1 cellular context compared by ENCODE assay signal in the genomic region with DNA sequence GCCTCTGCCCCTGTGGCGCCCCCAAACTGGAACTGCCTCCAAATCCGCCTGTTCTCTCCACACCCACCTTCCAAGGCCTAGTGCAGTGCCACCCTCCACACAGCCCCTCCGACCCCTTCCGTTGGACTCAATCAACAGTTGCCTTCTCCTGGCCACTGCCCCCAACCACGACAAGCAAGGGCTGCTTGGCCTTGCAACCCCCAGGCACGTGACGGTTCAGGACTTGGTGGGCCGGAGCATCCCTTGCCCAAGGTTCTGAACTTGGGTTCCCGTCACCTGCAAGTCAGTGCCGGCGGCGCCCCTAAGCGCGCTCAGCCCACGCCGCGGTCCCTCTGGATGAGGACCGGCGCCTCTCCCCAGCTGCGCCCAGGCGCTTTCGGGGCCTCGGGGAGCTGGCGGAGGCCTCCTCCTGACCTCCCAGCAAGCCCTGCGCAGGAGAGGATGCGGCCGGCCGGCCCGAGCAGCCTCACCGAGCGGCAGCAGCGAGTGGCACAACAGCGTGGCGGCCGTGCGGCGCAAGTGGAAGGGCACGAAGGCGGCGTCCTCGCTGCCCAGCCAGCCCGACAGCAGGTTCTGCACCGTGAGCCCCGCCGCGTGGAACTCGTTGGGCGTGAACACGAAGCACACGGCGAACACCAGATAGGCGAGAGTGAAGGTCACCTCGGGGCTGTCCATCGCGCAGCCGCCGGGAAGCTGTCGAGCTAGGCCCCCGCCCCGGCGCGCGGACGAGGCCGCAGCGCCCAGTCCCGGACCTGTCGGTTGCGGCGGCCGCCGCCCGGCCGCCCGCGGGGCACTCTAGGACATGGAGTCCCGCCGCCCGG.
TF ChIP-seq lines count a peak whose summit lies in the region.

No MANE protein-coding gene starts in this region.

TF ChIP-seq in HCT116, 20 proteins besides CTCF, POLR2A, EP300 and RAD21:
- no peak for TF ChIP-seq CEBPB (IDR thresholded peaks at IDR 0.05; ENCODE audit: low read depth)
- no peak for TF ChIP-seq SRF (IDR thresholded peaks at IDR 0.05; ENCODE audit: low read depth)
- no peak for TF ChIP-seq FOSL1 (IDR thresholded peaks at IDR 0.05; ENCODE audit: low read depth)
- TF ChIP-seq ZFX (IDR thresholded peaks at IDR 0.05) = peak; percentile 86
- TF ChIP-seq POLR2AphosphoS5 (IDR thresholded peaks at IDR 0.05; ENCODE audit: low read depth, low read length) = peak; percentile 55; the same call in 1 of the 2 replicates
- TF ChIP-seq ELF1 (IDR thresholded peaks at IDR 0.05; ENCODE audit: borderline replicate concordance, low read depth) = no peak
